Comparison of ENCODE assay signal across 19 cellular contexts in the genomic region with DNA sequence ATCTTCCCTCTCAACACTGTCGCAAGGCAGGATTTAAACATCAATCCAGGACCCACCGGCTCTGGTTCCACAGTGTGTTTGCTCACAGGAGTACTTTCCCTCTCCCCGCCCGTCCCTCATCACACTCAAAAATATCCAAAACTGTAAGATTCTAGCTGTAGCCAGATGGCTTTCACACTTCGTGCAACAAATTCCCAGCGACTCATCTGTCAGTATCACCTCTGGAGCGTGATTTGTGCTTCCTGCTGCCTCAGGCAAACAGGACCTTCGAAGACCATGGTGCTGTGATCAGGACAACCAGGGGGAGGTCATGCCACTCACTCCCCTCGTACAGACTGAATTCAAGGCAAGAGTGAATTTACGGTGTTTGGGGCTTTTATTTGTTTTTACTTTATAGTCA.
A peak's percentile ranks its signal among the peaks of the same experiment; 100 is the strongest.
DNase-seq lines count a peak whose midpoint lies in the region; FAIRE-seq and TF ChIP-seq lines count a peak whose summit lies in the region.
"Had no signal": no experiment of that assay in that cellular context is flagged by ENCODE, and none has a peak within 500 bp of the region (broad histone marks: within the 10 kb centered on the region; RNA-seq: fewer than 3 reads in every experiment).

No MANE protein-coding gene starts in this region.

- in situ Hi-C loops in Caki2 (cut with HindIII; ENCODE audit: low pct_unique_long_range_greater_than_20kb, low sequenced_read_pairs) = no loop called here

- H3K27ac ChIP-seq in RWPE1 (peak overlapping the region; percentile 9; the same call in 1 of the 2 replicates), small intestine (ENCODE audit: low read depth in 1 of 2, low read length in 1 of 2) (no peak overlapping the region), OCI-LY7 (ENCODE audit: low read depth, low read length, poor library complexity, severe bottlenecking) (no peak overlapping the region)
- H3K27ac ChIP-seq: C4-2B had no signal

- H2AFZ ChIP-seq in OCI-LY7 (ENCODE audit: low read length) = no peak overlapping the region

- CTCF ChIA-PET in RWPE1 (lab: Yijun Ruan, JAX) (no interaction called here), OCI-LY7 (lab: Charles Lee; ENCODE audit: unreplicated experiment) (no interaction called here)

- peaks cover 6% of the 10 kb centered on the region for H3K36me3 Mint-ChIP-seq in neural crest cell (ENCODE audit: low read depth)
- H3K36me3 Mint-ChIP-seq: CD4-positive, alpha-beta memory T cell had no signal

- H4K20me1 ChIP-seq in OCI-LY7 (ENCODE audit: insufficient read depth, low read length) = no peaks in the 10 kb centered on the region

- peak; percentile 23 for DNase-seq in Caki2 (ENCODE audit: low read depth)
- DNase-seq in RWPE1 (ENCODE audit: low spot score) = no peak
- peak; percentile 64 for DNase-seq in epithelial cell of esophagus (ENCODE audit: low read depth)
- no peak for DNase-seq in neural crest cell (ENCODE audit: low read depth, low spot score)
- no peak for DNase-seq in globus pallidus (ENCODE audit: low spot score)
- no peak for DNase-seq in small intestine
- no peak for DNase-seq in OCI-LY7 (ENCODE audit: low spot score)
- DNase-seq: BE2C; CD4-positive, alpha-beta memory T cell; DMS153; DMS79 treated with DMSO at 0.1 percent for 48 hours; EL; GOT3 had no signal

- H3K9me3 ChIP-seq in small intestine (ENCODE audit: control insufficient read depth, low read depth) = no peaks in the 10 kb centered on the region
- H3K9me3 ChIP-seq in OCI-LY7 (ENCODE audit: low read length) = no peaks in the 10 kb centered on the region
- H3K9me3 ChIP-seq: BE2C, HAP-1 had no signal

- H3K27me3 ChIP-seq in small intestine (ENCODE audit: control insufficient read depth in 2 of 2, insufficient read depth in 2 of 2, low read length in 2 of 2) = no peaks in the 10 kb centered on the region
- H3K27me3 ChIP-seq: BE2C had no signal

- peak overlapping the region; percentile 43 for H3K27ac Mint-ChIP-seq in neural crest cell (ENCODE audit: unreplicated experiment)
- H3K27ac Mint-ChIP-seq: CD4-positive, alpha-beta memory T cell had no signal

- H3K79me2 ChIP-seq in OCI-LY7 (ENCODE audit: insufficient read depth, low read depth, low read length) = no peaks in the 10 kb centered on the region

- BruUV-seq in OCI-LY7 (replicated peaks; lab: Mats Ljungman, UMichigan) = no TSS peak

- H3K9me2 ChIP-seq in OCI-LY7 (ENCODE audit: insufficient read depth, low read length) = no peaks in the 10 kb centered on the region

- intact Hi-C loops in OCI-LY7 (cut with micrococcal nuclease; ENCODE audit: unreplicated experiment) = no loop called here

- WGBS in small intestine, 3 donors = 69 to 74% (median 70%) methylated on average over 10 of the region's 10 CpGs

- no peak overlapping the region for H3K4me3 ChIP-seq in epithelial cell of esophagus (ENCODE audit: low read length)
- H3K4me3 ChIP-seq in small intestine (ENCODE audit: low read depth in 1 of 2, low read length in 2 of 2) = no peak overlapping the region
- no peak overlapping the region for H3K4me3 ChIP-seq in OCI-LY7 (ENCODE audit: low read depth, low read length, poor library complexity, severe bottlenecking)
- H3K4me3 ChIP-seq: HAP-1 had no signal

- no peak for FAIRE-seq in small intestine (lab: Jason Lieb, UNC)
- FAIRE-seq: A204.1, D721Med, G401.6, GM12891 had no signal

- TF ChIP-seq CTCF in RWPE1 (conservative IDR thresholded peaks at IDR 0.05; ENCODE audit: low read depth) (no peak), epithelial cell of esophagus (IDR thresholded peaks at IDR 0.05; ENCODE audit: insufficient read depth, low read depth, low read length, missing control alignments) (no peak), neural crest cell (conservative IDR thresholded peaks at IDR 0.05) (no peak), OCI-LY7 (conservative IDR thresholded peaks at IDR 0.05; ENCODE audit: low read length) (no peak)

- H3K4me1 ChIP-seq in small intestine (ENCODE audit: control insufficient read depth in 2 of 2, insufficient read depth in 1 of 2, low read depth in 1 of 2, low read length in 1 of 2) = no peaks in the 10 kb centered on the region
- H3K4me1 ChIP-seq in OCI-LY7 (ENCODE audit: insufficient read depth, low read length, poor library complexity, severe bottlenecking) = no peaks in the 10 kb centered on the region
- H3K4me1 ChIP-seq: BE2C, HAP-1 had no signal

- POLR2A ChIA-PET in RWPE1 (lab: Yijun Ruan, JAX; ENCODE audit: low non-redundant PET) (no interaction called here), OCI-LY7 (lab: Charles Lee) (interaction anchor here (0.6 kb wide), 1 partner anchor 205 kb away, joined by 8 read pairs; no protein-coding TSS in a partner anchor)

- H3K4me2 ChIP-seq in OCI-LY7 (ENCODE audit: low read length) = no peak overlapping the region

- no peaks in the 10 kb centered on the region for H3K4me1 Mint-ChIP-seq in neural crest cell
- H3K4me1 Mint-ChIP-seq: CD4-positive, alpha-beta memory T cell had no signal

- H3K27me3 Mint-ChIP-seq in neural crest cell (ENCODE audit: low read depth) = peaks cover 3% of the 10 kb centered on the region

- peaks cover 8% of the 10 kb centered on the region for H3K9me3 Mint-ChIP-seq in neural crest cell

- H3K36me3 ChIP-seq in small intestine (ENCODE audit: control insufficient read depth in 2 of 2, insufficient read depth in 2 of 2, low read length in 2 of 2) (no peaks in the 10 kb centered on the region), OCI-LY7 (ENCODE audit: insufficient read depth, low read length) (no peaks in the 10 kb centered on the region)
- H3K36me3 ChIP-seq: BE2C, HAP-1 had no signal

- H3K4me3 Mint-ChIP-seq in neural crest cell = no peak overlapping the region
- H3K4me3 Mint-ChIP-seq: CD4-positive, alpha-beta memory T cell had no signal

Comparison
In these comparisons a context has a peak if more than half of its experiments do, and no peak if none do; other contexts are left out.
1. DNase-seq: peak in Caki2 (single experiment) and epithelial cell of esophagus (single experiment); none in RWPE1 (single experiment), neural crest cell (single experiment), globus pallidus (single experiment), small intestine (single experiment) and OCI-LY7 (single experiment).